Comparison of ENCODE assay signal across 8 cellular contexts in the genomic region with DNA sequence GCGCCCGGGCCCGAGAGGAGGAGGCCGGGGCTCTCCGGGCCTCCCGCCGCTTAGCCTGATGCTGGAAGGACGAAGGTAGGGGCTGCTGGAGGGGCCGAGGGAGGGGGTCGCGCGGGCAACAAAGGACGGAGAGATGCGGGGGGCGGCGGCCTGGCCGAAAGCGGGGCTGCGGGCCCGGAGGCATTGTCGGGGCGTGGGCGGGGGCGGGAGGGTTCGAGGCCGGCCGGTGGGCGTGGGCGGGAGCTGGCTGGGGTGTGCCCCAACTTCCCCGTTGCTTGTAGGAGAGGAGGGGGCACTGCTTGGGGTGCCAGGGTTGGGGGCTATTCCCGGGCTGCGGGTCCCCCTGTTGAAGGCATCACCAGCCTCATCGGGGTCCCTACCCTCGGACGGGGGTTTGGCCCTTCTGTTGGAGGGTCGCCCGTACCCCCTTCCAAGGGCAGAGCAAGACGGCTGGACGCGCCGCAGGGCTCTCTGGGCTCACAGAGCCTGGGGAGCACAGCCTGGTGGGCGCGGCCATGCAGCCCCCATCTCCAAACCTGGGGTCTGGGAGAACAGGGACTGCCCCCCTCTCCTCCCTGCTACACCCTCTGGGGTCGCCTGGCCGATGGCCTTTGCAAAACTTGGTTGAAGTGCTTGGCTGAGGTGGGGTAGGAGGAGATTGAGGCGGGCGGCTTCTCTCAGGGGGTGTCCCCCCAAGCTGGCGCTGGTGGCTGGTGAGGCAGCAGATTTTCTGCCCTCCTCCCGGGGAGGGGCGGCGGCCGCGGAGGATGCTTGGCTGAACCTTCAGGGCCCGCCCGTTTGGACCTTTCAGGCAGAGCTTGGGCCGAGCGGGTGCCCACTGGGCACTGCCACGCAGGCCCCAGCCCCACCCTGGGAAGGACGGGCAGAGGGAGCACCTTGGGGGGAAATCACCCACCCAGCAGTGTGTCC. TPM values are rescaled to one million over a fixed set of nuclear protein-coding genes. Genes with fewer than 3 reads are reported as not detected.
DNase-seq lines count a peak whose midpoint lies in the region; ATAC-seq and TF ChIP-seq lines count a peak whose summit lies in the region.

No MANE protein-coding gene starts in this region.

- H3F3A ChIP-seq in neural progenitor cell (ENCODE audit: low read depth) = peaks cover 17% of the 10 kb centered on the region

- peaks cover 18 to 27% (median 24%) of the 10 kb centered on the region in 3 donors for H3K4me1 Mint-ChIP-seq in CD8-positive, alpha-beta memory T cell
- peaks cover 43% of the 10 kb centered on the region for H3K4me1 Mint-ChIP-seq in neural progenitor cell

- CTCF ChIA-PET in CD8-positive, alpha-beta memory T cell (lab: Charles Lee) = interaction anchor here (1.0 kb wide), 1 partner anchor 111 kb away, joined by 5 read pairs; no protein-coding TSS in a partner anchor

- H3K4me3 ChIP-seq in CD8-positive, alpha-beta memory T cell (ENCODE audit: low read length) = peak overlapping the region; percentile 32
- peak overlapping the region; percentile 90 for H3K4me3 ChIP-seq in neural progenitor cell

- H3K4me3 Mint-ChIP-seq in CD8-positive, alpha-beta memory T cell = peak overlapping the region; percentile 55 to 87 (median 67)
- peak overlapping the region; percentile 88 for H3K4me3 Mint-ChIP-seq in neural progenitor cell

- no peaks in the 10 kb centered on the region for H3K9me3 ChIP-seq in CD8-positive, alpha-beta memory T cell (ENCODE audit: low read length)
- no peaks in the 10 kb centered on the region for H3K9me3 ChIP-seq in neural progenitor cell (ENCODE audit: low read depth)

- H3K36me3 Mint-ChIP-seq in CD8-positive, alpha-beta memory T cell = peaks cover 0 to 1% (median 0%) of the 10 kb centered on the region in 3 donors
- no peaks in the 10 kb centered on the region for H3K36me3 Mint-ChIP-seq in neural progenitor cell

- H3K27ac ChIP-seq in CD8-positive, alpha-beta memory T cell (ENCODE audit: low read depth, low read length) = no peak overlapping the region
- no peak overlapping the region for H3K27ac ChIP-seq in neural progenitor cell

- ATAC-seq in GM21737 (IDR thresholded peaks at IDR 0.05; ENCODE audit: unreplicated experiment) (no peak), HG03354 (IDR thresholded peaks at IDR 0.05; ENCODE audit: poor library complexity, severe bottlenecking, unreplicated experiment) (no peak)

- TF ChIP-seq CTCF in neural progenitor cell (IDR thresholded peaks at IDR 0.05) = no peak

- peak overlapping the region; percentile 92 for H2AFZ ChIP-seq in neural progenitor cell (replicated peaks)

- peak overlapping the region; percentile 94 for H3K4me2 ChIP-seq in neural progenitor cell

- no peak overlapping the region for H3K27ac Mint-ChIP-seq in CD8-positive, alpha-beta memory T cell
- H3K27ac Mint-ChIP-seq in neural progenitor cell = no peak overlapping the region

- peaks cover 48% of the 10 kb centered on the region for H4K20me1 ChIP-seq in neural progenitor cell (ENCODE audit: low read depth)

- POLR2A ChIA-PET in CD8-positive, alpha-beta memory T cell (lab: Charles Lee) = interaction anchor here (1.5 kb wide), 1 partner anchor 20 kb away, joined by 6 read pairs; no protein-coding TSS in a partner anchor

- peaks cover 24% of the 10 kb centered on the region for H3K4me1 ChIP-seq in CD8-positive, alpha-beta memory T cell (ENCODE audit: insufficient read depth, low read length)
- H3K4me1 ChIP-seq in neural progenitor cell = peaks cover 14% of the 10 kb centered on the region

- H3K79me2 ChIP-seq in neural progenitor cell (ENCODE audit: low read depth) = peaks cover 30% of the 10 kb centered on the region

- H3K27me3 Mint-ChIP-seq in CD8-positive, alpha-beta memory T cell = peaks cover 0 to 3% of the 10 kb centered on the region in 2 donors
- peaks cover 20% of the 10 kb centered on the region for H3K27me3 Mint-ChIP-seq in neural progenitor cell (ENCODE audit: insufficient read depth, low read depth)

- H3K9ac ChIP-seq in neural progenitor cell = peak overlapping the region; percentile 12

- peak; percentile 15 to 62 (median 40) for DNase-seq in CD8-positive, alpha-beta memory T cell
- peak; percentile 55 for DNase-seq in HK-2 (ENCODE audit: unreplicated experiment)
- peak; percentile 34 to 35 for DNase-seq in activated T-cell treated with anti-CD3 and anti-CD28 coated beads, Interleukin-2, amount 50 U/mL, for 48 hours
- peak; percentile 32 for DNase-seq in fibroblast of peridontal ligament (ENCODE audit: extremely low read depth)
- peak; percentile 40 for DNase-seq in neural progenitor cell (ENCODE audit: low spot score)
- no peak for DNase-seq in NK-92 (lab: John Stamatoyannopoulos, UW; ENCODE audit: unreplicated experiment)

- no peaks in the 10 kb centered on the region for H3K9me3 Mint-ChIP-seq in CD8-positive, alpha-beta memory T cell
- H3K9me3 Mint-ChIP-seq in neural progenitor cell = no peaks in the 10 kb centered on the region

- H3K27me3 ChIP-seq in CD8-positive, alpha-beta memory T cell (ENCODE audit: insufficient read depth, low read length, poor library complexity, severe bottlenecking) = no peaks in the 10 kb centered on the region
- peaks cover 56% of the 10 kb centered on the region for H3K27me3 ChIP-seq in neural progenitor cell

- H3K36me3 ChIP-seq in CD8-positive, alpha-beta memory T cell (ENCODE audit: insufficient read depth, low read length) = no peaks in the 10 kb centered on the region
- no peaks in the 10 kb centered on the region for H3K36me3 ChIP-seq in neural progenitor cell

RNA-seq across cellular contexts. Expression of a gene that starts 0.7 kb away (rescaled TPM):
- 1 to 10 TPM; 2.4 to 2.9 TPM for total RNA-seq in CD8-positive, alpha-beta memory T cell
- 0.94 TPM for polyA plus RNA-seq in CD8-positive, alpha-beta memory T cell
- 7.5 and 29.6 TPM in 2 replicates for total RNA-seq in neural progenitor cell (ENCODE audit: low replicate concordance)

RNA-seq across cellular contexts. Expression of a gene that starts 35.7 kb away (rescaled TPM):
- 10 to 100 TPM; 88.9 to 99.4 TPM for total RNA-seq in CD8-positive, alpha-beta memory T cell
- 24.8 TPM for polyA plus RNA-seq in CD8-positive, alpha-beta memory T cell
- total RNA-seq in neural progenitor cell (ENCODE audit: low replicate concordance) = 66.0 and 71.3 TPM in 2 replicates
